ENCODE assay signal across 27 cellular contexts in the genomic region with DNA sequence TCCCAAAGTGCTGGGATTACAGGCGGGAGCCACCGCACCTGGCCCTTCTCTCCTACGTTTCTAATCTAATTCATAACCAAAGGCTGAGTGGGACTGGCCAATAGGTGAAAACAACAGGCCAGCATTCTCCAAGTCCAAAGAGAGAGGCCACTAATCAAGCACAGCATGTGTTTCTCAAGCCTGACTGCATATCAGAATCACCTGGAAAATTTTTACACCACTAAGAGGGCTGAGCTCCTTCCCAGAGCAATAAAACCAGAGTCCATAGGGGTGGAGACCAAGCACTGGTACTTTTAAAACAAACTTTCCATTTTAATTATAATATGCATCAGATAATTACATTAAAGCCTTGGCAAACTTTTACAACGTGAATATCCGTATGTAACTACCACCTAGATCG.
"Had no signal": no experiment of that assay in that cellular context is flagged by ENCODE, and none has a peak within 500 bp of the region (broad histone marks: within the 10 kb centered on the region; RNA-seq: fewer than 3 reads in every experiment).

No MANE protein-coding gene starts in this region.

- H3K27me3 ChIP-seq: ascending aorta, MG63, SJCRH30 had no signal

- H3K27ac ChIP-seq: ascending aorta, SJCRH30, SK-N-MC had no signal

- H3K36me3 Mint-ChIP-seq: activated naive CD4-positive, alpha-beta T cell treated with anti-CD3 and anti-CD28 coated beads, Interleukin-2, amount 50 U/mL, for 24 hours; activated naive CD8-positive, alpha-beta T cell treated with anti-CD3 and anti-CD28 coated beads, Interleukin-2, amount 10 ng/mL, durations not matched to agents 7 days and 5 days had no signal

- H3K4me3 Mint-ChIP-seq: activated CD4-positive, alpha-beta T cell treated with anti-CD3 and anti-CD28 coated beads, Interleukin-2, amount 10 ng/mL, durations not matched to agents 7 days and 5 days; activated CD8-positive, alpha-beta T cell treated with anti-CD3 and anti-CD28 coated beads, Interleukin-2, amount 10 ng/mL, durations not matched to agents 7 days and 5 days; activated naive CD4-positive, alpha-beta T cell treated with anti-CD3 and anti-CD28 coated beads, Interleukin-2, amount 50 U/mL, for 24 hours; activated naive CD8-positive, alpha-beta T cell treated with anti-CD3 and anti-CD28 coated beads, Interleukin-2, amount 10 ng/mL, durations not matched to agents 7 days and 5 days; activated T-cell treated with anti-CD3 and anti-CD28 coated beads, Interleukin-2, amount 50 U/mL, for 24 hours had no signal

- H3K4me1 Mint-ChIP-seq: activated naive CD4-positive, alpha-beta T cell treated with anti-CD3 and anti-CD28 coated beads, Interleukin-2, amount 50 U/mL, for 24 hours; activated naive CD8-positive, alpha-beta T cell treated with anti-CD3 and anti-CD28 coated beads, Interleukin-2, amount 10 ng/mL, durations not matched to agents 7 days and 5 days had no signal

- H3K36me3 ChIP-seq: ascending aorta, MG63, SJCRH30 had no signal

- H3K9me3 Mint-ChIP-seq: activated naive CD4-positive, alpha-beta T cell treated with anti-CD3 and anti-CD28 coated beads, Interleukin-2, amount 50 U/mL, for 24 hours; activated naive CD8-positive, alpha-beta T cell treated with anti-CD3 and anti-CD28 coated beads, Interleukin-2, amount 10 ng/mL, durations not matched to agents 7 days and 5 days; activated T-cell treated with anti-CD3 and anti-CD28 coated beads, Interleukin-2, amount 50 U/mL, for 24 hours; activated T-helper 2 cell treated with anti-CD3 and anti-CD28 coated beads, Interferon-gamma antibody, Interleukin-2, Interleukin-4, amounts not matched to agents 10 μg/mL and 5 μg/mL and 100 μg/mL, durations not matched to agents 14 hours and 24 hours and 36 hours had no signal

- DNase-seq: activated CD4-positive, alpha-beta T cell treated with anti-CD3 and anti-CD28 coated beads, Interleukin-2, amount 10 ng/mL, durations not matched to agents 7 days and 5 days; activated CD4-positive, alpha-beta T cell treated with anti-CD3 and anti-CD28 coated beads, Interleukin-2, amount 50 U/mL, for 48 hours; activated CD8-positive, alpha-beta T cell treated with anti-CD3 and anti-CD28 coated beads, Interleukin-2, amount 10 ng/mL, durations not matched to agents 7 days and 5 days; activated gamma-delta T cell; activated naive CD4-positive, alpha-beta T cell treated with Interleukin-2 at 50 U/mL for 16 hours; activated naive CD8-positive, alpha-beta T cell treated with anti-CD3 and anti-CD28 coated beads, Interleukin-2, amount 10 ng/mL, durations not matched to agents 7 days and 5 days; activated T-cell treated with anti-CD3 and anti-CD28 coated beads, Interleukin-2, amount 50 U/mL, for 24 hours; amygdala; caudate nucleus; Karpas-422; MG63; NCI-H1048; NCI-H1105 treated with DMSO at 0.1 percent for 48 hours; NCI-H1436; NCI-H1694; NCI-H1930; NCI-H2081 treated with DMSO at 0.1 percent for 48 hours; NCI-H345; NCI-H524 treated with DMSO at 0.1 percent for 48 hours; SHP77; SJCRH30; T1000 had no signal

- H3K9me3 ChIP-seq: ascending aorta, MG63 had no signal

- H3K27ac Mint-ChIP-seq: activated CD4-positive, alpha-beta T cell treated with anti-CD3 and anti-CD28 coated beads, Interleukin-2, amount 10 ng/mL, durations not matched to agents 7 days and 5 days; activated CD8-positive, alpha-beta T cell treated with anti-CD3 and anti-CD28 coated beads, Interleukin-2, amount 10 ng/mL, durations not matched to agents 7 days and 5 days; activated naive CD4-positive, alpha-beta T cell treated with anti-CD3 and anti-CD28 coated beads, Interleukin-2, amount 50 U/mL, for 24 hours; activated naive CD8-positive, alpha-beta T cell treated with anti-CD3 and anti-CD28 coated beads, Interleukin-2, amount 10 ng/mL, durations not matched to agents 7 days and 5 days; activated T-cell treated with anti-CD3 and anti-CD28 coated beads, Interleukin-2, amount 50 U/mL, for 24 hours; activated T-helper 2 cell treated with anti-CD3 and anti-CD28 coated beads, Interferon-gamma antibody, Interleukin-2, Interleukin-4, amounts not matched to agents 10 μg/mL and 5 μg/mL and 100 μg/mL, durations not matched to agents 14 hours and 24 hours and 36 hours had no signal

- H3K4me3 ChIP-seq: ascending aorta, MG63, SJCRH30, SK-N-MC had no signal

- ATAC-seq: activated CD8-positive, alpha-beta T cell treated with anti-CD3 and anti-CD28 coated beads, Interleukin-2, amount 10 ng/mL, durations not matched to agents 7 days and 5 days; Panc1 had no signal
